Comparison of ENCODE assay signal across 20 cellular contexts in the genomic region with DNA sequence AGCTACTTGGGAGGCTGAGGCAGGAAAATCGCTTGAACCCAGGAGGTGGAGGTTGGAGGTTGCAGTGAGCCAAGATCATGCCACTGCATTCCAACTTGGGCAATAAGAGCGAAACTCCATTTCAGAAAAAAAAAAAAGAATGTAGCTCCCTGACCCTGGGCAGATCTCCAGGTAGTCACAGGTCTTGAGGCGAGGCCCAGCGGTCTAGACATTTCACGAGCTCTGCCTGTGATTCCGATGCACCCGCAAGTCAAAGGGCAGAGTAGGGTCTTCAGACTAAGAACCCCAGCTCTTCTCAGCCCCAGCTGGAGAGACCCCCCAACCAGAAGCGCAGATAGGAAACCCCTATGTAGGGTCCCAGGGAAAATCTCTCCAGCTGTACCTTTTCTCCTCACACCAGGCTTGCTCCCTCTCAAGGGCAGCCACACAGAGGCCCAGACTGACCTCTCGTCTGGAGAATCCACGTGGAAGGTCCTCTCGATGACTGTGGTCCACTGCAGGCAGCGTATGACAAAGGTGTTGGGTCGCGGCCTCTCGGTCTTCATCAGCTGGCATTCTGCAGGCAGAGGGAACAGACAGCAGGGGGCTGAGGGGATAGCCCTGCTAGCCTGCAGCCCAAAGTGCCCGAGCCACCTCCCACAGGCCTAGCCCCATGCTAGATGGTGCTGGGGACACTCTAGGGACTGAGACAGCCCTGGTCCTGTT. TPM values are rescaled to one million over a fixed set of nuclear protein-coding genes. Genes with fewer than 3 reads are reported as not detected.
"Had no signal": no experiment of that assay in that cellular context is flagged by ENCODE, and none has a peak within 500 bp of the region (broad histone marks: within the 10 kb centered on the region; RNA-seq: fewer than 3 reads in every experiment).

No MANE protein-coding gene starts in this region.

- H3K27me3 ChIP-seq: ascending aorta, dorsolateral prefrontal cortex, esophagus muscularis mucosa, pancreas, suprapubic skin had no signal

- H3K4me3 Mint-ChIP-seq: activated CD4-positive, alpha-beta memory T cell treated with anti-CD3 and anti-CD28 coated beads for 36 hours; immature natural killer cell; nephron; T-helper 17 cell had no signal

- H3K27ac ChIP-seq: ascending aorta, esophagus muscularis mucosa, pancreas, skin epidermis, suprapubic skin had no signal

- H3K4me1 ChIP-seq: ascending aorta had no signal

- DNase-seq: activated CD4-positive, alpha-beta memory T cell treated with anti-CD3 and anti-CD28 coated beads for 36 hours; activated gamma-delta T cell; activated T-cell treated with anti-CD3 and anti-CD28 coated beads, Interleukin-2, amount 50 U/mL, for 48 hours; dorsolateral prefrontal cortex; glutamatergic neuron; immature natural killer cell; left cardiac atrium; mammary epithelial cell; pancreas; retina; T-helper 17 cell had no signal

- H3K4me3 ChIP-seq: ascending aorta, dorsolateral prefrontal cortex, esophagus muscularis mucosa, pancreas, skin epidermis, suprapubic skin had no signal

- H3K27ac Mint-ChIP-seq: activated CD4-positive, alpha-beta memory T cell treated with anti-CD3 and anti-CD28 coated beads for 36 hours; nephron; T-helper 17 cell had no signal

- H3K9me3 ChIP-seq: ascending aorta, esophagus muscularis mucosa, pancreas, suprapubic skin had no signal

- H3K27me3 Mint-ChIP-seq: activated CD4-positive, alpha-beta memory T cell treated with anti-CD3 and anti-CD28 coated beads for 36 hours; T-helper 17 cell had no signal

- ATAC-seq: T-helper 17 cell had no signal

- H3K9me3 Mint-ChIP-seq: activated CD4-positive, alpha-beta memory T cell treated with anti-CD3 and anti-CD28 coated beads for 36 hours; immature natural killer cell; nephron had no signal

RNA-seq across cellular contexts. Expression of a gene that starts 28.4 kb away (rescaled TPM):
- total RNA-seq: activated CD4-positive, alpha-beta memory T cell treated with anti-CD3 and anti-CD28 coated beads for 36 hours; ascending aorta; bronchial epithelial cell; ureter had no signal
- polyA plus RNA-seq: immature natural killer cell, mammary epithelial cell had no signal

RNA-seq across cellular contexts. Expression of a gene that starts 36.7 kb away (rescaled TPM):
- total RNA-seq: activated CD4-positive, alpha-beta memory T cell treated with anti-CD3 and anti-CD28 coated beads for 36 hours; ascending aorta; bronchial epithelial cell; esophagus muscularis mucosa; fibroblast of villous mesenchyme; left cardiac atrium; mammary epithelial cell; mucosa of gallbladder; pancreas; suprapubic skin; T-helper 17 cell; ureter had no signal
- polyA plus RNA-seq: immature natural killer cell, mammary epithelial cell had no signal
